Comparison of ENCODE assay signal across 16 cellular contexts in genomic region chr17:32882734-32883133, GRCh38. TPM values are rescaled to one million over a fixed set of nuclear protein-coding genes. Genes with fewer than 3 reads are reported as not detected.
DNase-seq lines count a peak whose midpoint lies in the region; ATAC-seq and TF ChIP-seq lines count a peak whose summit lies in the region.
"Had no signal": no experiment of that assay in that cellular context is flagged by ENCODE, and none has a peak within 500 bp of the region (broad histone marks: within the 10 kb centered on the region; RNA-seq: fewer than 3 reads in every experiment).

No MANE protein-coding gene starts in this region.

- no TSS peak for BruUV-seq in MCF 10A (replicated peaks; lab: Mats Ljungman, UMichigan)

- no peaks in the 10 kb centered on the region for H3K9me2 ChIP-seq in SK-N-SH

- no peak overlapping the region for H2AFZ ChIP-seq in SK-N-SH (ENCODE audit: low read depth)

- no peak overlapping the region for H3K27ac Mint-ChIP-seq in MCF 10A (ENCODE audit: low read depth, unreplicated experiment)
- H3K27ac Mint-ChIP-seq: mesothelial cell of epicardium, WTC11 had no signal

- TF ChIP-seq CTCF in MCF 10A (IDR thresholded peaks at IDR 0.05; ENCODE audit: unreplicated experiment): no peak
- no peak for TF ChIP-seq CTCF in breast epithelium (IDR thresholded peaks at IDR 0.05)
- no peak for TF ChIP-seq CTCF in SK-N-SH (IDR thresholded peaks at IDR 0.05)
- no peak for TF ChIP-seq CTCF in fibroblast of villous mesenchyme (IDR thresholded peaks at IDR 0.05; ENCODE audit: insufficient read depth, low read depth, low read length)

- H3K9me3 Mint-ChIP-seq in MCF 10A (ENCODE audit: unreplicated experiment): no peaks in the 10 kb centered on the region
- H3K9me3 Mint-ChIP-seq: mesothelial cell of epicardium had no signal

- no peaks in the 10 kb centered on the region for H3K27me3 Mint-ChIP-seq in MCF 10A (ENCODE audit: insufficient read depth, unreplicated experiment)

- no peak for TF ChIP-seq RAD21 in SK-N-SH (IDR thresholded peaks at IDR 0.05; ENCODE audit: low read length)

- no peaks in the 10 kb centered on the region for H3K79me2 ChIP-seq in SK-N-SH (ENCODE audit: insufficient read depth)

- no peak for TF ChIP-seq EP300 in SK-N-SH (IDR thresholded peaks at IDR 0.05; ENCODE audit: borderline replicate concordance in 1 of 2, low read depth in 1 of 2, low read length in 1 of 2)

- H3K4me1 ChIP-seq in breast epithelium (no peaks in the 10 kb centered on the region), SK-N-SH (ENCODE audit: control insufficient read depth in 1 of 2, insufficient read depth in 2 of 2, low read depth in 1 of 2, low read length in 1 of 2) (no peaks in the 10 kb centered on the region; a peak in 1 of 4 replicates)
- H3K4me1 ChIP-seq: BE2C had no signal

- no peaks in the 10 kb centered on the region for H3F3A ChIP-seq in SK-N-SH (replicated peaks; ENCODE audit: insufficient read depth)

- H3K4me3 ChIP-seq in breast epithelium (no peak overlapping the region), SK-N-SH (ENCODE audit: low read depth in 2 of 2, low read length in 1 of 2) (no peak overlapping the region), fibroblast of villous mesenchyme (ENCODE audit: low read depth, low read length) (no peak overlapping the region)
- H3K4me3 ChIP-seq: tibial artery had no signal

- WGBS in SK-N-SH (ENCODE audit: low lambda C conversion rate): 39% methylated on average over 3 of the region's 4 CpGs

- H3K27me3 ChIP-seq in breast epithelium (no peaks in the 10 kb centered on the region), SK-N-SH (ENCODE audit: insufficient read depth) (no peaks in the 10 kb centered on the region)
- H3K27me3 ChIP-seq: BE2C, tibial artery had no signal

- intact Hi-C loops in MCF 10A (cut with micrococcal nuclease): no loop called here
- intact Hi-C loops in breast epithelium (cut with DNase I; ENCODE audit: low total_unique reads): no loop called here

- ATAC-seq in GM21786 (IDR thresholded peaks at IDR 0.05; ENCODE audit: unreplicated experiment) (no peak), HG02970 (IDR thresholded peaks at IDR 0.05; ENCODE audit: low FRiP score, unreplicated experiment) (no peak), HG03108 (IDR thresholded peaks at IDR 0.05; ENCODE audit: unreplicated experiment) (no peak)
- ATAC-seq: WTC11 had no signal

- CTCF ChIA-PET in MCF 10A (lab: Yijun Ruan, JAX) (interaction anchor here (0.6 to 0.8 kb wide), 2 partner anchors 82 to 308 kb away, joined by 3 read pairs; no protein-coding TSS in a partner anchor), SK-N-SH (lab: Yijun Ruan, JAX) (interaction anchor here (1.0 to 1.2 kb wide), 4 partner anchors 27 to 421 kb away, joined by 3 to 6 read pairs (median 3); no protein-coding TSS in a partner anchor)

- no peak overlapping the region for H3K9ac ChIP-seq in SK-N-SH

- H3K4me2 ChIP-seq in SK-N-SH: no peak overlapping the region

- TF ChIP-seq POLR2A in breast epithelium (IDR thresholded peaks at IDR 0.05): no peak

- H3K9me3 ChIP-seq in breast epithelium (no peaks in the 10 kb centered on the region), SK-N-SH (no peaks in the 10 kb centered on the region)
- H3K9me3 ChIP-seq: BE2C, tibial artery had no signal

- H3K27ac ChIP-seq in breast epithelium: no peak overlapping the region
- H3K27ac ChIP-seq in SK-N-SH (ENCODE audit: low read depth in 2 of 2, low read length in 1 of 2): no peak overlapping the region
- H3K27ac ChIP-seq: tibial artery had no signal

- no peaks in the 10 kb centered on the region for H4K20me1 ChIP-seq in SK-N-SH (ENCODE audit: insufficient read depth)

- peak; percentile 43 for DNase-seq in MCF 10A (ENCODE audit: unreplicated experiment)
- no peak for DNase-seq in breast epithelium (ENCODE audit: low spot score in 2 of 2)
- DNase-seq in SK-N-SH: no peak
- peak; percentile 44 for DNase-seq in fibroblast of villous mesenchyme (ENCODE audit: low read depth)
- DNase-seq in superior temporal gyrus (ENCODE audit: extremely low spot score): peak; percentile 31
- DNase-seq: BE2C, caudate nucleus, DMS153, NCI-H226, occipital lobe, tibial artery had no signal

- H3K36me3 ChIP-seq in breast epithelium: no peaks in the 10 kb centered on the region
- H3K36me3 ChIP-seq in SK-N-SH (replicated peaks in 1 of 2; ENCODE audit: control insufficient read depth in 1 of 2, insufficient read depth in 2 of 2, low read length in 1 of 2): no peaks in the 10 kb centered on the region
- H3K36me3 ChIP-seq: BE2C, tibial artery had no signal

- POLR2A ChIA-PET in MCF 10A (lab: Yijun Ruan, JAX) (no interaction called here), SK-N-SH (lab: Yijun Ruan, JAX) (no interaction called here)

- no peaks in the 10 kb centered on the region for H3K36me3 Mint-ChIP-seq in MCF 10A (ENCODE audit: insufficient read depth, unreplicated experiment)
- H3K36me3 Mint-ChIP-seq: mesothelial cell of epicardium had no signal

- peaks cover 6% of the 10 kb centered on the region for H3K4me1 Mint-ChIP-seq in MCF 10A (ENCODE audit: insufficient read depth, unreplicated experiment)
- H3K4me1 Mint-ChIP-seq: mesothelial cell of epicardium had no signal

- H3K4me3 Mint-ChIP-seq in MCF 10A (ENCODE audit: unreplicated experiment): no peak overlapping the region
- H3K4me3 Mint-ChIP-seq: mesothelial cell of epicardium, WTC11 had no signal

TF ChIP-seq in SK-N-SH, 30 proteins besides CTCF, POLR2A, EP300 and RAD21 (continues in another document):
- peak; percentile 10; the same call in 1 of the 2 replicates for TF ChIP-seq JUND (IDR thresholded peaks at IDR 0.05)
- TF ChIP-seq MEF2A (IDR thresholded peaks at IDR 0.05; ENCODE audit: borderline replicate concordance, low read depth): no peak
- TF ChIP-seq POLR2AphosphoS5 (IDR thresholded peaks at IDR 0.05; ENCODE audit: low read depth, low read length): no peak
- TF ChIP-seq NRF1 (IDR thresholded peaks at IDR 0.05; ENCODE audit: low read depth, low read length): no peak
- TF ChIP-seq SIN3A (IDR thresholded peaks at IDR 0.05; ENCODE audit: borderline replicate concordance, low read depth, low read length): no peak
- TF ChIP-seq YY1 (IDR thresholded peaks at IDR 0.05; ENCODE audit: low read depth): no peak
- TF ChIP-seq PBX3 (IDR thresholded peaks at IDR 0.05): peak; percentile 81
- no peak for TF ChIP-seq SMC3 (IDR thresholded peaks at IDR 0.05; ENCODE audit: low read depth, low read length)
- no peak for TF ChIP-seq USF2 (IDR thresholded peaks at IDR 0.05; ENCODE audit: borderline replicate concordance, low read depth, low read length)
- no peak for TF ChIP-seq GATA2 (CRISPR knock-in tag; IDR thresholded peaks at IDR 0.05)
- TF ChIP-seq TCF12 (IDR thresholded peaks at IDR 0.05): peak; percentile 47; the same call in 1 of the 2 replicates
- TF ChIP-seq RXRA (IDR thresholded peaks at IDR 0.05; ENCODE audit: borderline replicate concordance, low read depth): no peak
- no peak for TF ChIP-seq RCOR1 (IDR thresholded peaks at IDR 0.05; ENCODE audit: low read length)
- TF ChIP-seq MAX (IDR thresholded peaks at IDR 0.05; ENCODE audit: low read depth): no peak
- no peak for TF ChIP-seq RFX5 (IDR thresholded peaks at IDR 0.05; ENCODE audit: low read length)
- TF ChIP-seq TEAD4 (IDR thresholded peaks at IDR 0.05; ENCODE audit: borderline replicate concordance, insufficient read depth): no peak
- peak; percentile 4; the same call in 1 of the 2 replicates for TF ChIP-seq FOSL2 (IDR thresholded peaks at IDR 0.05; ENCODE audit: borderline replicate concordance, low read depth)
- TF ChIP-seq ELF1 (IDR thresholded peaks at IDR 0.05): no peak

RNA-seq across cellular contexts. Expression of gene MYO1D, which starts 5.8 kb away (rescaled TPM):
- 20.7 and 30.5 TPM in 2 replicates for total RNA-seq in MCF 10A (2022)
- total RNA-seq in breast epithelium: 100 to 1,000 TPM in 1 of 3 donors, 10 to 100 TPM in 2; 54.4 to 114 (median 76.7) TPM
- polyA plus RNA-seq in SK-N-SH (2012; rRNA removed): 20.4 and 29.7 TPM in 2 replicates
- 28.7 and 32.0 TPM in 2 replicates for polyA plus RNA-seq in SK-N-SH (2012; cell fraction: cytosol; rRNA removed)
- 23.0 and 34.5 TPM in 2 replicates for polyA plus RNA-seq in SK-N-SH (2012; cell fraction: nucleus; rRNA removed)
- 19.0 and 54.8 TPM in 2 replicates for total RNA-seq in fibroblast of villous mesenchyme

RNA-seq across cellular contexts. Expression of gene TMEM98, which starts 45.2 kb away (rescaled TPM):
- 5.2 and 9.2 TPM in 2 replicates for total RNA-seq in MCF 10A (2022)
- total RNA-seq in breast epithelium: 100 to 1,000 TPM in 2 of 3 donors, 10 to 100 TPM in 1; 59.7 to 138 (median 129) TPM
- 167 and 196 TPM in 2 replicates for polyA plus RNA-seq in SK-N-SH (2012; rRNA removed)
- polyA plus RNA-seq in SK-N-SH (2012; cell fraction: cytosol; rRNA removed): 125 and 153 TPM in 2 replicates
- polyA plus RNA-seq in SK-N-SH (2012; cell fraction: nucleus; rRNA removed): 133 and 177 TPM in 2 replicates
- total RNA-seq in fibroblast of villous mesenchyme: 128 and 135 TPM in 2 replicates

Comparison
In these comparisons a context has a peak if more than half of its experiments do, and no peak if none do; other contexts are left out.
1. DNase-seq: peak in MCF 10A (single experiment), fibroblast of villous mesenchyme (single experiment) and superior temporal gyrus (single experiment); none in breast epithelium (0 of 2) and SK-N-SH (single experiment).